Comparison of ENCODE assay signal across 8 cellular contexts in the genomic region with DNA sequence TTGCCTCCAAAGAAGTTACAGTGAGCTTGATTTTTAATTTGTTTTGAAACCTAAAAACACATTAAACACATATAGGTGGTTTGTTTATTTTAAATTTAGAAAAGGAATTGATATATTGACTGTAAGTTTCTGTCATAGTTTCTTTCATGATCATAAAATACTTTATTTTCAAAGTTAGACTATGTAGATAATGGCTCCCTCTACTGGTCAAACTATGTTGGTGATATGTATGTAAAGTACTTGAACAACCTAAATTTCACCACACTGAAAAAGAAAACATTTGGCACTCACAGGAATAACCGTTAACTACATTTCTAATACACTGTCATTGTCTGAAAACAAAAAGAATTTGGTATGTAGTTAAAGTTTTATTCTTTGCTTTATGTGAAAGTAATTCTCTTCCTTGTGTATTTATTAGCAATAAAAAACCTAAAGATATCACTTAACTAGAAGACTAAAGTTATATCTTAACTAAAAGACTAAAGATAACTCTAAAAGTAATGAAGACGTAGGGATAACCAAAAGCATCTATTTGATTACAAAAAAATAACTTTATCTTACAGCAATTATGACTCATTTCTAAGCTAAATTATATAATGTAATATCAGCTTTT.
DNase-seq lines count a peak whose midpoint lies in the region; ATAC-seq, FAIRE-seq and TF ChIP-seq lines count a peak whose summit lies in the region.

No MANE protein-coding gene starts in this region.

- H3K36me3 Mint-ChIP-seq in activated T-helper 17 cell treated with anti-CD3 and anti-CD28 coated beads, Interleukin-2, amount 50 U/mL, for 72 hours (ENCODE audit: low read depth), result no peaks in the 10 kb centered on the region

- H3K9me2 ChIP-seq in GM23248 (ENCODE audit: insufficient read depth), result no peaks in the 10 kb centered on the region

- H3K36me3 ChIP-seq in GM23248 (ENCODE audit: low read depth) (no peaks in the 10 kb centered on the region), keratinocyte (ENCODE audit: control insufficient read depth in 2 of 2, extremely low read depth in 1 of 2, insufficient read depth in 2 of 2, low read length in 2 of 2) (no peaks in the 10 kb centered on the region)

- H3K9me1 ChIP-seq in keratinocyte (ENCODE audit: control insufficient read depth, extremely low read depth, insufficient read depth, low read length), result no peaks in the 10 kb centered on the region

- H3K27me3 ChIP-seq in GM23248 (replicated peaks; ENCODE audit: insufficient read depth), result no peaks in the 10 kb centered on the region
- no peaks in the 10 kb centered on the region for H3K27me3 ChIP-seq in keratinocyte (ENCODE audit: control insufficient read depth, extremely low read depth, insufficient read depth, low read length)

- H3K4me3 Mint-ChIP-seq in activated T-helper 17 cell treated with anti-CD3 and anti-CD28 coated beads, Interleukin-2, amount 50 U/mL, for 72 hours, result no peak overlapping the region

- no peaks in the 10 kb centered on the region for H4K20me1 ChIP-seq in GM23248 (ENCODE audit: insufficient read depth)
- no peaks in the 10 kb centered on the region for H4K20me1 ChIP-seq in keratinocyte (ENCODE audit: control insufficient read depth, extremely low read depth, insufficient read depth, low read length)

- TF ChIP-seq CTCF in D721Med (IDR thresholded peaks at IDR 0.05; ENCODE audit: insufficient read depth, missing control alignments) (peak; percentile 65), WI38 (IDR thresholded peaks at IDR 0.05; ENCODE audit: low read depth, low read length) (peak; percentile 10; the same call in 1 of the 2 replicates), keratinocyte (optimal IDR thresholded peaks at IDR 0.05 in 1 of 3, IDR thresholded peaks at IDR 0.05 in 1 of 3, conservative IDR thresholded peaks at IDR 0.05 in 1 of 3; ENCODE audit: extremely low read depth in 1 of 3, insufficient read depth in 2 of 3, low read length in 3 of 3) (peak in 2 of 3 experiments; percentile 35 to 38)

- H3K9ac ChIP-seq in GM23248, result no peak overlapping the region
- H3K9ac ChIP-seq in keratinocyte (ENCODE audit: control insufficient read depth, extremely low read depth, insufficient read depth, low read length), result no peak overlapping the region

- DNase-seq in D721Med (ENCODE audit: insufficient read length, low spot score) (no peak), GM23248 (peak; percentile 67), NCI-H1105 treated with DMSO at 0.1 percent for 48 hours (lab: John Stamatoyannopoulos, UW) (peak; percentile 31), keratinocyte (ENCODE audit: low read depth, low spot score) (no peak)

- H3K27me3 Mint-ChIP-seq in activated T-helper 17 cell treated with anti-CD3 and anti-CD28 coated beads, Interleukin-2, amount 50 U/mL, for 72 hours, result no peaks in the 10 kb centered on the region

- H2AFZ ChIP-seq in GM23248 (no peak overlapping the region), keratinocyte (ENCODE audit: control insufficient read depth, low read length) (no peak overlapping the region)

- no peak for ATAC-seq in GM18520 (IDR thresholded peaks at IDR 0.05; ENCODE audit: unreplicated experiment)
- no peak for ATAC-seq in activated T-helper 17 cell treated with anti-CD3 and anti-CD28 coated beads, Interleukin-2, amount 50 U/mL, for 72 hours (replicated peaks)
- ATAC-seq in HG03457 (IDR thresholded peaks at IDR 0.05; ENCODE audit: unreplicated experiment), result no peak

- H3K9me3 Mint-ChIP-seq in activated T-helper 17 cell treated with anti-CD3 and anti-CD28 coated beads, Interleukin-2, amount 50 U/mL, for 72 hours, result peaks cover 2% of the 10 kb centered on the region

- dilution Hi-C loops in keratinocyte (cut with MboI; ENCODE audit: extremely low pct_ligation_motif_present, low sequenced_read_pairs), result no loop called here

- H3K4me1 ChIP-seq in GM23248 (ENCODE audit: insufficient read depth) (no peaks in the 10 kb centered on the region), keratinocyte (ENCODE audit: control insufficient read depth, extremely low read depth, insufficient read depth, low read length) (no peaks in the 10 kb centered on the region)

- H3K9me3 ChIP-seq in GM23248 (ENCODE audit: low read depth) (no peaks in the 10 kb centered on the region), keratinocyte (ENCODE audit: control insufficient read depth, low read depth, low read length) (no peaks in the 10 kb centered on the region)

- H3K4me1 Mint-ChIP-seq in activated T-helper 17 cell treated with anti-CD3 and anti-CD28 coated beads, Interleukin-2, amount 50 U/mL, for 72 hours, result no peaks in the 10 kb centered on the region

- H3K27ac ChIP-seq in GM23248, result no peak overlapping the region
- H3K27ac ChIP-seq in keratinocyte (ENCODE audit: control insufficient read depth, insufficient read depth, low read length), result no peak overlapping the region

- H3K27ac Mint-ChIP-seq in activated T-helper 17 cell treated with anti-CD3 and anti-CD28 coated beads, Interleukin-2, amount 50 U/mL, for 72 hours, result no peak overlapping the region

- H3K79me2 ChIP-seq in GM23248 (ENCODE audit: insufficient read depth) (no peaks in the 10 kb centered on the region), keratinocyte (ENCODE audit: control insufficient read depth, insufficient read depth, low read length) (no peaks in the 10 kb centered on the region)

- no peak overlapping the region for H3K4me3 ChIP-seq in GM23248
- H3K4me3 ChIP-seq in WI38 (ENCODE audit: low read depth, low read length), result no peak overlapping the region
- no peak overlapping the region for H3K4me3 ChIP-seq in keratinocyte (ENCODE audit: control insufficient read depth in 2 of 3, extremely low read depth in 1 of 3, insufficient read depth in 2 of 3, low read depth in 1 of 3, low read length in 3 of 3)

- H3K4me2 ChIP-seq in GM23248 (ENCODE audit: unreplicated experiment) (no peak overlapping the region), keratinocyte (ENCODE audit: control insufficient read depth, extremely low read depth, insufficient read depth, low read depth, low read length) (no peak overlapping the region)

- FAIRE-seq in D721Med (lab: Jason Lieb, UNC), result peak; percentile 91
- no peak for FAIRE-seq in keratinocyte (lab: Jason Lieb, UNC)

- no peaks in the 10 kb centered on the region for H3F3A ChIP-seq in GM23248 (ENCODE audit: insufficient read depth)

- WGBS in GM23248 (ENCODE audit: low coverage in 1 of 2, low lambda C conversion rate in 2 of 2, missing lambda C conversion rate in 2 of 2), 2 experiments, result 0 to 3% methylated on average over 2 of the region's 2 CpGs

- in situ Hi-C loops in GM23248 (cut with MboI), result no loop called here

Comparison
In these comparisons a context has a peak if more than half of its experiments do, and no peak if none do; other contexts are left out.
1. DNase-seq: peak in GM23248 (single experiment) and NCI-H1105 treated with DMSO at 0.1 percent for 48 hours (single experiment); none in D721Med (single experiment) and keratinocyte (single experiment).
2. CTCF ChIP-seq: peak in every context shown above with its lines; median percentile 65 in D721Med; 36 in keratinocyte; 10 in WI38.